In the genomic region with DNA sequence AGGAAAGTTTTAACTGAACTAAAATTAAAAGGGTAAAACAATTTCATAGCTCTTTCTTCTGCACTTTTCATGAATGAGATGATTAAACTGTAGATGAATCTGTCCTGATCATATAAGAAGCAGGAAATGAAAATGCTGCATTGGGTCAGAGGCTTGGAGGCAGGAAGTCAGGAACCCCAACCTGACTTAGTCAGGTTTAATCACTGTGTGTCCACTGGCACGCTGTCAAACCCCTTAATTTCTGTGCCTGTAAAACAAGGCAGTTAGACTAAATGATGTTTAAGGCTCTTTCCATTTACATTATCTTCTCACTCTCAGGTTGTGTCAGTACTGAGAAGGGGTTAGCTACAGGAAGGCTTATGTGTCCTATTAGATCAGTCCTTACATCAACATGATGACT, we compare ENCODE assay signal across 17 cellular contexts.
DNase-seq lines count a peak whose midpoint lies in the region; ATAC-seq and TF ChIP-seq lines count a peak whose summit lies in the region.
"Had no signal": no experiment of that assay in that cellular context is flagged by ENCODE, and none has a peak within 500 bp of the region (broad histone marks: within the 10 kb centered on the region; RNA-seq: fewer than 3 reads in every experiment).

No MANE protein-coding gene starts in this region.

- H3K4me1 ChIP-seq in DND-41 (ENCODE audit: insufficient read depth, low read length) (no peaks in the 10 kb centered on the region), PC-3 (ENCODE audit: insufficient read depth, low read length) (peaks cover 31% of the 10 kb centered on the region), ovary (ENCODE audit: insufficient read depth) (peaks cover 2% of the 10 kb centered on the region), heart left ventricle (no peaks in the 10 kb centered on the region)
- H3K4me1 ChIP-seq: spleen had no signal

- H3K27me3 ChIP-seq in DND-41 (ENCODE audit: insufficient read depth, low read length, poor library complexity): no peaks in the 10 kb centered on the region
- no peaks in the 10 kb centered on the region for H3K27me3 ChIP-seq in PC-3 (ENCODE audit: low read length)
- no peaks in the 10 kb centered on the region for H3K27me3 ChIP-seq in ovary
- no peaks in the 10 kb centered on the region for H3K27me3 ChIP-seq in heart left ventricle
- H3K27me3 ChIP-seq: spleen had no signal

- TF ChIP-seq POLR2A in ovary (IDR thresholded peaks at IDR 0.05) (no peak), heart left ventricle (IDR thresholded peaks at IDR 0.05) (no peak)

- no peaks in the 10 kb centered on the region for H3K9me2 ChIP-seq in PC-3 (replicated peaks; ENCODE audit: low read length)

- DNase-seq in DND-41: no peak
- DNase-seq in H4 (ENCODE audit: low spot score): peak; percentile 43
- peak; percentile 95 for DNase-seq in PC-3
- DNase-seq in epithelial cell of esophagus (ENCODE audit: low read depth): peak; percentile 83
- no peak for DNase-seq in ovary
- DNase-seq in activated gamma-delta T cell (lab: John Stamatoyannopoulos, UW): no peak
- no peak for DNase-seq in heart left ventricle
- DNase-seq: activated CD4-positive, alpha-beta T cell treated with anti-CD3 and anti-CD28 coated beads, Interleukin-2, amount 10 ng/mL, durations not matched to agents 24 days and 14 days; activated naive CD8-positive, alpha-beta T cell treated with anti-CD3 and anti-CD28 coated beads, Interleukin-2, amount 50 U/mL, for 24 hours; activated T-cell treated with anti-CD3 and anti-CD28 coated beads, Interleukin-2, amount 50 U/mL, for 48 hours; cerebellar nuclear complex; left colon; NCI-H524; posterior cingulate gyrus; Right ventricle myocardium superior; spleen had no signal

- WGBS in ovary, 3 donors: 81 to 91% (median 84%) methylated on average over 1 of the region's 1 CpG
- WGBS in heart left ventricle, 4 donors: 49 to 74% (median 61%) methylated on average over 1 of the region's 1 CpG

- no peak for TF ChIP-seq EP300 in ovary (IDR thresholded peaks at IDR 0.05)

- peaks cover 11% of the 10 kb centered on the region for H3F3A ChIP-seq in PC-3 (ENCODE audit: low read length, unreplicated experiment)

- H3K9ac ChIP-seq in DND-41 (ENCODE audit: low read depth, low read length): no peak overlapping the region
- H3K9ac ChIP-seq in PC-3 (ENCODE audit: low read length): peak overlapping the region; percentile 69

- intact Hi-C loops in PC-3 (cut with micrococcal nuclease) (loop anchor here (1.0 to 2.0 kb wide), 4 partner anchors 25 to 156 kb away; no protein-coding TSS in a partner anchor), ovary (cut with DNase I) (no loop called here), heart left ventricle (cut with DNase I) (no loop called here)

- POLR2A ChIA-PET in PC-3 (lab: Charles Lee; ENCODE audit: unreplicated experiment): no interaction called here

- ATAC-seq in DND-41 (ENCODE audit: insufficient read depth, low read depth) (0 out of 3 replicates have a peak, but pooled peaks have one; percentile 39), PC-3 (peak; percentile 94), GM21515 (IDR thresholded peaks at IDR 0.05; ENCODE audit: unreplicated experiment) (no peak), heart left ventricle (no peak)
- ATAC-seq: activated naive CD8-positive, alpha-beta T cell treated with anti-CD3 and anti-CD28 coated beads, Interleukin-2, amount 50 U/mL, for 24 hours; left colon had no signal

- H3K9me3 ChIP-seq in DND-41 (ENCODE audit: insufficient read depth, low read length, severe bottlenecking): no peaks in the 10 kb centered on the region
- no peaks in the 10 kb centered on the region for H3K9me3 ChIP-seq in PC-3 (ENCODE audit: low read length)
- no peaks in the 10 kb centered on the region for H3K9me3 ChIP-seq in ovary
- H3K9me3 ChIP-seq in heart left ventricle: no peaks in the 10 kb centered on the region
- H3K9me3 ChIP-seq: spleen had no signal

- H3K27ac ChIP-seq in DND-41 (ENCODE audit: low read length) (no peak overlapping the region), PC-3 (ENCODE audit: low read length) (peak overlapping the region; percentile 93), ovary (no peak overlapping the region), heart left ventricle (no peak overlapping the region)
- H3K27ac ChIP-seq: spleen had no signal

- H4K20me1 ChIP-seq in DND-41 (ENCODE audit: insufficient read depth, low read length): no peaks in the 10 kb centered on the region
- no peaks in the 10 kb centered on the region for H4K20me1 ChIP-seq in PC-3 (ENCODE audit: low read length)

- H2AFZ ChIP-seq in DND-41 (ENCODE audit: low read depth, low read length): no peak overlapping the region
- no peak overlapping the region for H2AFZ ChIP-seq in PC-3 (ENCODE audit: low read length)

- H3K4me3 ChIP-seq in DND-41 (ENCODE audit: low read depth in 1 of 2, low read length in 2 of 2) (no peak overlapping the region), PC-3 (ENCODE audit: low read length) (peak overlapping the region; percentile 47), epithelial cell of esophagus (ENCODE audit: low read length) (no peak overlapping the region), ovary (no peak overlapping the region), heart left ventricle (no peak overlapping the region)
- H3K4me3 ChIP-seq: spleen had no signal

- TF ChIP-seq CTCF in DND-41 (IDR thresholded peaks at IDR 0.05; ENCODE audit: borderline replicate concordance, extremely low read depth, low read length, poor library complexity, severe bottlenecking) (no peak), PC-3 (conservative IDR thresholded peaks at IDR 0.05; ENCODE audit: low read depth, low read length) (no peak), epithelial cell of esophagus (IDR thresholded peaks at IDR 0.05; ENCODE audit: insufficient read depth, low read depth, low read length, missing control alignments) (no peak), ovary (IDR thresholded peaks at IDR 0.05) (no peak), heart left ventricle (IDR thresholded peaks at IDR 0.05) (no peak)

- H3K79me2 ChIP-seq in DND-41 (ENCODE audit: insufficient read depth, low read length) (no peaks in the 10 kb centered on the region), PC-3 (ENCODE audit: low read length) (no peaks in the 10 kb centered on the region)

- no TSS peak for BruUV-seq in PC-3 (replicated peaks; lab: Mats Ljungman, UMichigan)

- CTCF ChIA-PET in PC-3 (lab: Charles Lee): no interaction called here

- H3K4me2 ChIP-seq in DND-41 (ENCODE audit: insufficient read depth, low read length): no peak overlapping the region
- H3K4me2 ChIP-seq in PC-3 (ENCODE audit: low read length): peak overlapping the region; percentile 75

- H3K36me3 ChIP-seq in DND-41 (ENCODE audit: insufficient read depth, low read length) (no peaks in the 10 kb centered on the region), PC-3 (ENCODE audit: low read depth, low read length) (no peaks in the 10 kb centered on the region), ovary (no peaks in the 10 kb centered on the region), heart left ventricle (no peaks in the 10 kb centered on the region)
- H3K36me3 ChIP-seq: spleen had no signal

Comparison
In these comparisons a context has a peak if more than half of its experiments do, and no peak if none do; other contexts are left out.
1. ATAC-seq: peak in DND-41 (single experiment) and PC-3 (single experiment); none in GM21515 (single experiment) and heart left ventricle (0 of 4).
2. DNase-seq: peak in H4 (single experiment), PC-3 (single experiment) and epithelial cell of esophagus (single experiment); none in DND-41 (single experiment), ovary (0 of 5), activated gamma-delta T cell (single experiment) and heart left ventricle (0 of 5).